ENCODE assay signal across 10 cellular contexts in genomic region chr10:14578060-14578952, GRCh38.
DNase-seq lines count a peak whose midpoint lies in the region; ATAC-seq lines count a peak whose summit lies in the region.
"Had no signal": no experiment of that assay in that cellular context is flagged by ENCODE, and none has a peak within 500 bp of the region (broad histone marks: within the 10 kb centered on the region; RNA-seq: fewer than 3 reads in every experiment).

No MANE protein-coding gene starts in this region.

- peak overlapping the region; percentile 81 for H3K27ac Mint-ChIP-seq in activated naive CD8-positive, alpha-beta T cell

- H3K4me1 Mint-ChIP-seq in activated naive CD8-positive, alpha-beta T cell (ENCODE audit: low read depth) = peaks cover 86% of the 10 kb centered on the region

- H3K36me3 Mint-ChIP-seq in activated naive CD8-positive, alpha-beta T cell = peaks cover 13% of the 10 kb centered on the region

- H3K27me3 Mint-ChIP-seq in activated naive CD8-positive, alpha-beta T cell = no peaks in the 10 kb centered on the region

- DNase-seq in HT-29 (ENCODE audit: low spot score) (peak; percentile 57), Right ventricle myocardium superior (no peak), renal cortical epithelial cell (ENCODE audit: low read depth) (peak; percentile 65), NAMALWA (ENCODE audit: low spot score) (no peak), T-helper 2 cell (no peak)
- DNase-seq in activated CD4-positive, CD25-positive, alpha-beta regulatory T cell (lab: John Stamatoyannopoulos, UW) = no peak
- DNase-seq: T1000 had no signal

- no peaks in the 10 kb centered on the region for H3K9me3 Mint-ChIP-seq in activated naive CD8-positive, alpha-beta T cell (ENCODE audit: low read depth)

- ATAC-seq in Right ventricle myocardium superior (ENCODE audit: poor library complexity) (peak; percentile 75), HG03354 (IDR thresholded peaks at IDR 0.05; ENCODE audit: poor library complexity, severe bottlenecking, unreplicated experiment) (no peak)
- ATAC-seq: HCT116 had no signal

- intact Hi-C loops in Right ventricle myocardium superior (cut with DNase I) = no loop called here

- no peak overlapping the region for H3K4me3 Mint-ChIP-seq in activated naive CD8-positive, alpha-beta T cell

Comparison
In these comparisons a context has a peak if more than half of its experiments do, and no peak if none do; other contexts are left out.
1. DNase-seq: peak in HT-29 (single experiment) and renal cortical epithelial cell (single experiment); none in Right ventricle myocardium superior (single experiment), NAMALWA (single experiment), activated CD4-positive, CD25-positive, alpha-beta regulatory T cell (0 of 4) and T-helper 2 cell (0 of 5).